8 cellular contexts compared by ENCODE assay signal in the genomic region with DNA sequence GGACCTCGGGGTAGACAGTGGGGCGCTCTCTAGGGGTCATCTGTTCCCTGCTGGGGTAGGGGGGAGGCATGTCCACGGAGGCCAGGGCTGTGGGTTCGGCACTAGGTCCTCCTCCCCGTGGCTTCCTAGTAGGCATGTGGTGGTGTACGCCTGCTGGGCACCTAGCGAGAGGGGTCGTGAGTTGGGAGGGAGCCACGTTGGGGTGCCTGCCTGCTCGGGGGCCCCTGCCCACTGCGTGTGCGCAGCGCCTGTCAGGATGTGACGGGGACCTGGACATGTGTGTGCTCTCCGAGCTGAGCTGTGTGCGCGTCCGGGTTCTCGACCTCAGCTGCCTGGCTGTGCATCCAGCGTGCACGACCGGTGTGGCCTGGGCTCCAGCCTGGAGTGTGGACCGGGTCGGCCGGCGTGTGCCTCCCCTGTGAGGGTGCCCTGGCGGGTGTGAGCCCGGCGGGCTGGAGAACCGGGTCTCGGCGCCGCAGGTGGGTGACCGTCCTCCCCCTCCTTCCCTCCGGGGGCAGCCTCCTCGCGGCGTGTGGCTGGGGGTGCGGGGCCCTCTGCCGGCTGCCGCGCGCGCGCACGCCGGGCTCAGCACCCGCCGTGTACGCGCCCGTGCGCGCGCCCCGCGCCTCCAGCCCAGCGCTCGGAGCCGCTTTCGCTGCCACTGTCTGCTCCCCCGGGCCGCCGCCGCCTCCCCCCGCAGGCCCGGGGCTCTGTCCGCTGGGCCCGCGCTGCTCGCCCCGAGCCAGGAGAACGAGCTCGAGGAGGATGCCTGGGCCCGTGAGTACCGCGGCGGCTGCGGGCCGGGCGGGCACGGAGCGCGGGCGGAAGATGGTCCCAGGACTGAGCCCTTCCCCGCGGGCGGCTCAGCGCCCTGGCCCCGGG. TPM values are rescaled to one million over a fixed set of nuclear protein-coding genes. Genes with fewer than 3 reads are reported as not detected.
DNase-seq lines count a peak whose midpoint lies in the region; ATAC-seq and TF ChIP-seq lines count a peak whose summit lies in the region.

A gene with protein sequence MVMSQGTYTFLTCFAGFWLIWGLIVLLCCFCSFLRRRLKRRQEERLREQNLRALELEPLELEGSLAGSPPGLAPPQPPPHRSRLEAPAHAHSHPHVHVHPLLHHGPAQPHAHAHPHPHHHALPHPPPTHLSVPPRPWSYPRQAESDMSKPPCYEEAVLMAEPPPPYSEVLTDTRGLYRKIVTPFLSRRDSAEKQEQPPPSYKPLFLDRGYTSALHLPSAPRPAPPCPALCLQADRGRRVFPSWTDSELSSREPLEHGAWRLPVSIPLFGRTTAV (plus strand): TSS at position 631 of the 882 bp plus-strand sequence. CDS start 8,254 bp downstream, outside the sequence.

- H3K36me3 ChIP-seq in lung (ENCODE audit: control insufficient read depth in 2 of 2, insufficient read depth in 2 of 2, low read length in 2 of 2) = peaks cover 0 to 14% of the 10 kb centered on the region in 2 donors

- no peaks in the 10 kb centered on the region for H3K9me3 ChIP-seq in lung (ENCODE audit: control insufficient read depth in 2 of 2, insufficient read depth in 1 of 2, low read length in 1 of 2)

- peak; percentile 59 for TF ChIP-seq POLR2A in GM18505 (IDR thresholded peaks at IDR 0.05; ENCODE audit: borderline replicate concordance, extremely low read depth, insufficient read depth, insufficient read length)

- ATAC-seq in GM18505 (IDR thresholded peaks at IDR 0.05; ENCODE audit: unreplicated experiment) = peak; percentile 48
- ATAC-seq in HG02981 (IDR thresholded peaks at IDR 0.05; ENCODE audit: unreplicated experiment) = peak; percentile 51
- ATAC-seq in lung (ENCODE audit: insufficient read depth, low FRiP score) = peak; percentile 55

- H3K4me1 ChIP-seq in lung (ENCODE audit: control insufficient read depth in 2 of 2, insufficient read depth in 2 of 2, low read length in 2 of 2) = peaks cover 3 to 12% of the 10 kb centered on the region in 2 donors

- H3K27ac ChIP-seq in lung (ENCODE audit: low read depth in 1 of 2, low read length in 1 of 2) = peak within 1 kb of the TSS in 1 of 2 donors; percentile 4

- H3K27me3 ChIP-seq in lung (ENCODE audit: control insufficient read depth, insufficient read depth) = no peaks in the 10 kb centered on the region

- POLR2A ChIA-PET in AG04449 (lab: Yijun Ruan, JAX) = interaction anchor here (1.0 to 1.7 kb wide), 5 partner anchors 8 to 67 kb away, joined by 3 to 6 read pairs (median 6); a partner anchor contains a TSS

- 1% methylated on average over 51 to 90 of the region's 90 CpGs for WGBS in lung, 2 donors

- DNase-seq in AG04449 (ENCODE audit: low read depth, low spot score) (no peak), NCI-H446 treated with DMSO at 0.1 percent for 48 hours (lab: John Stamatoyannopoulos, UW) (peak; percentile 45), lung (ENCODE audit: low spot score) (peak; percentile 35)
- DNase-seq in activated CD4-positive, alpha-beta T cell treated with anti-CD3 and anti-CD28 coated beads, Interleukin-2, amount 50 U/mL, for 48 hours = peak; percentile 69 to 76
- peak; percentile 55 for DNase-seq in effector CD4-positive, alpha-beta T cell
- peak; percentile 44 for DNase-seq in stimulated activated CD8-positive, alpha-beta memory T cell treated with anti-CD3 and anti-CD28 coated beads, Interleukin-15, amount 100 ng/mL, for 1 hour (ENCODE audit: low read depth)

- TF ChIP-seq CTCF in AG04449 (IDR thresholded peaks at IDR 0.05; ENCODE audit: insufficient read depth, low read length, missing control alignments) (no peak), lung (IDR thresholded peaks at IDR 0.05; ENCODE audit: control extremely low read depth, extremely low read depth) (no peak)

- H3K4me3 ChIP-seq in AG04449 (ENCODE audit: low read depth, low read length) (peak within 1 kb of the TSS; percentile 69), lung (peak within 1 kb of the TSS; percentile 27)

- CTCF ChIA-PET in AG04449 (lab: Yijun Ruan, JAX) = interaction anchor here (0.7 to 21.1 kb wide), 12 partner anchors 9 to 375 kb away, joined by 3 to 412 read pairs (median 8); a partner anchor contains a TSS

RNA-seq across cellular contexts. Expression of the gene that starts here (rescaled TPM):
- 1 to 10 TPM; 2.9 to 7.2 TPM for total RNA-seq in lung
- polyA plus RNA-seq in lung = 1 to 10 TPM; 1.9 to 5.0 TPM
